ENCODE assay signal across 23 cellular contexts in the genomic region with DNA sequence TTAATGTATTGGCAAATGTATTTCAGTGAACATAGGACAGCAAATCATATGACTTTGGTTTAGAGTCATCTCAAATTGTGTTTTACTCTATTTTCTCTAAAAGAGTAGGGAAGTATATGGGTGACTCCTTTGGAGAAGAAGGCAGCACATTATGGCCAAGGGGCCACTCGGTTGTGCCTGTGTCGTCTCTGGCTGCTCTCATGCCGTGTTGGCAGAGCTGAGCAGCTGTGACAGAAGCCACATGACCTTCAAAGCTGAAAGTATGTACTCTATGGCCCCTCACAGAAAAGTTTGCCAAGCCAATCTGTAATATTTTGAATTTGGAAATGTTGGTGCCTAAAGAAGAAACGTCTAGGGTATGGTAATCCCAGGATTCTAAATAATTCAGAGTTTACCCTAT. TPM values are rescaled to one million over a fixed set of nuclear protein-coding genes. Genes with fewer than 3 reads are reported as not detected.
DNase-seq lines count a peak whose midpoint lies in the region; ATAC-seq, FAIRE-seq and TF ChIP-seq lines count a peak whose summit lies in the region.
"Had no signal": no experiment of that assay in that cellular context is flagged by ENCODE, and none has a peak within 500 bp of the region (broad histone marks: within the 10 kb centered on the region; RNA-seq: fewer than 3 reads in every experiment).

No MANE protein-coding gene starts in this region.

- no peaks in the 10 kb centered on the region for H3K27me3 Mint-ChIP-seq in CD4-positive, alpha-beta T cell
- H3K27me3 Mint-ChIP-seq in naive thymus-derived CD4-positive, alpha-beta T cell, result no peaks in the 10 kb centered on the region
- H3K27me3 Mint-ChIP-seq in MCF 10A (ENCODE audit: insufficient read depth, unreplicated experiment), result no peaks in the 10 kb centered on the region
- H3K27me3 Mint-ChIP-seq: central memory CD8-positive, alpha-beta T cell; T-cell had no signal

- H3K27ac ChIP-seq in CD4-positive, alpha-beta T cell (ENCODE audit: low read depth, low read length), result no peak overlapping the region
- H3K27ac ChIP-seq in naive thymus-derived CD4-positive, alpha-beta T cell (ENCODE audit: low read depth, low read length), result no peak overlapping the region
- H3K27ac ChIP-seq: HL-60 had no signal

- no peak for TF ChIP-seq CTCF in CD4-positive, alpha-beta T cell (IDR thresholded peaks at IDR 0.05)
- TF ChIP-seq CTCF in omental fat pad (IDR thresholded peaks at IDR 0.05) (no peak), MCF 10A (IDR thresholded peaks at IDR 0.05; ENCODE audit: unreplicated experiment) (no peak)

- intact Hi-C loops in CD4-positive, alpha-beta T cell (cut with DNase I, micrococcal nuclease), result no loop called here
- intact Hi-C loops in naive thymus-derived CD4-positive, alpha-beta T cell (cut with micrococcal nuclease), result loop anchor here (5.0 kb wide), 2 partner anchors 45 to 100 kb away; no protein-coding TSS in a partner anchor
- intact Hi-C loops in MCF 10A (cut with micrococcal nuclease), result loop anchor here (10.0 kb wide), 1 partner anchor 47 kb away; the partner anchor contains the start of gene TASOR2

- H3K4me1 Mint-ChIP-seq in CD4-positive, alpha-beta T cell (ENCODE audit: low read depth), result peaks cover 15% of the 10 kb centered on the region
- H3K4me1 Mint-ChIP-seq in naive thymus-derived CD4-positive, alpha-beta T cell, result peaks cover 8 to 35% (median 23%) of the 10 kb centered on the region in 7 donors
- no peaks in the 10 kb centered on the region for H3K4me1 Mint-ChIP-seq in MCF 10A (ENCODE audit: insufficient read depth, unreplicated experiment)

- no TSS peak for BruUV-seq in MCF 10A (replicated peaks; lab: Mats Ljungman, UMichigan)

- no peaks in the 10 kb centered on the region for H3K9me3 ChIP-seq in CD4-positive, alpha-beta T cell (ENCODE audit: control insufficient read depth, low read length)
- no peaks in the 10 kb centered on the region for H3K9me3 ChIP-seq in naive thymus-derived CD4-positive, alpha-beta T cell (ENCODE audit: control insufficient read depth in 2 of 3, low read length in 3 of 3)

- ATAC-seq in CD4-positive, alpha-beta T cell (ENCODE audit: poor library complexity), result no peak
- ATAC-seq in naive thymus-derived CD4-positive, alpha-beta T cell, result no peak
- no peak for ATAC-seq in omental fat pad (ENCODE audit: low FRiP score)
- ATAC-seq: T-cell had no signal

- DNase-seq in CD4-positive, alpha-beta T cell, result no peak
- no peak for DNase-seq in GM12892 (ENCODE audit: insufficient read length)
- peak; percentile 16 for DNase-seq in globus pallidus (ENCODE audit: low spot score)
- DNase-seq in naive thymus-derived CD4-positive, alpha-beta T cell, result no peak
- no peak for DNase-seq in omental fat pad (ENCODE audit: low spot score)
- DNase-seq in MCF 10A (ENCODE audit: unreplicated experiment), result no peak
- no peak for DNase-seq in ecto neural progenitor cell (ENCODE audit: low spot score)
- DNase-seq: dermis blood vessel endothelial cell; hippocampal formation; NCI-H146; NCI-H2107; NCI-H446; NCI-H774; occipital lobe; stimulated activated CD4-positive, alpha-beta T cell treated with anti-CD3 and anti-CD28 coated beads, Interleukin-2, amount 100 ng/mL, for 24 hours; T-cell; trophoblast cell had no signal

- H3K27me3 ChIP-seq in CD4-positive, alpha-beta T cell (ENCODE audit: control insufficient read depth, insufficient read depth, low read length), result no peaks in the 10 kb centered on the region
- H3K27me3 ChIP-seq in naive thymus-derived CD4-positive, alpha-beta T cell (ENCODE audit: control insufficient read depth in 2 of 2, insufficient read depth in 2 of 2, low read length in 2 of 2), result no peaks in the 10 kb centered on the region

- CTCF ChIA-PET in CD4-positive, alpha-beta T cell (lab: Charles Lee), result no interaction called here
- CTCF ChIA-PET in naive thymus-derived CD4-positive, alpha-beta T cell (lab: Charles Lee), result interaction anchor here (0.7 kb wide), 1 partner anchor 11 kb away, joined by 4 read pairs; no protein-coding TSS in a partner anchor
- CTCF ChIA-PET in MCF 10A (lab: Yijun Ruan, JAX), result no interaction called here

- no peak overlapping the region for H3K4me3 ChIP-seq in naive thymus-derived CD4-positive, alpha-beta T cell (ENCODE audit: low read length)

- H3K36me3 Mint-ChIP-seq in CD4-positive, alpha-beta T cell (ENCODE audit: low read depth), result peaks cover 78% of the 10 kb centered on the region
- peaks cover 4 to 48% (median 30%) of the 10 kb centered on the region in 5 donors for H3K36me3 Mint-ChIP-seq in naive thymus-derived CD4-positive, alpha-beta T cell
- peaks cover 76% of the 10 kb centered on the region for H3K36me3 Mint-ChIP-seq in MCF 10A (ENCODE audit: insufficient read depth, unreplicated experiment)

- peak overlapping the region; percentile 48 for H3K27ac Mint-ChIP-seq in CD4-positive, alpha-beta T cell
- H3K27ac Mint-ChIP-seq in naive thymus-derived CD4-positive, alpha-beta T cell, result peak overlapping the region in 5 of 9 donors; percentile 6 to 48 (median 12)
- H3K27ac Mint-ChIP-seq in MCF 10A (ENCODE audit: low read depth, unreplicated experiment), result no peak overlapping the region

- H3K9me3 Mint-ChIP-seq in CD4-positive, alpha-beta T cell, result no peaks in the 10 kb centered on the region
- no peaks in the 10 kb centered on the region for H3K9me3 Mint-ChIP-seq in naive thymus-derived CD4-positive, alpha-beta T cell
- no peaks in the 10 kb centered on the region for H3K9me3 Mint-ChIP-seq in MCF 10A (ENCODE audit: unreplicated experiment)
- H3K9me3 Mint-ChIP-seq: activated naive CD4-positive, alpha-beta T cell treated with anti-CD3 and anti-CD28 coated beads, Interleukin-2, amount 50 U/mL, for 72 hours; CD14-positive monocyte; central memory CD8-positive, alpha-beta T cell; T-cell had no signal

- peaks cover 0 to 49% (median 13%) of the 10 kb centered on the region in 3 experiments for H3K36me3 ChIP-seq in naive thymus-derived CD4-positive, alpha-beta T cell (ENCODE audit: control insufficient read depth in 2 of 3, insufficient read depth in 3 of 3, low read length in 3 of 3)

- no peak for TF ChIP-seq POLR2A in GM12892 (IDR thresholded peaks at IDR 0.05; ENCODE audit: low read depth, low read length)

- peak; percentile 48 for FAIRE-seq in GM12892 (lab: Jason Lieb, UNC)
- FAIRE-seq: astrocyte, frontal cortex had no signal

- no peaks in the 10 kb centered on the region for H3K4me1 ChIP-seq in naive thymus-derived CD4-positive, alpha-beta T cell (ENCODE audit: control insufficient read depth in 2 of 2, insufficient read depth in 2 of 2, low read length in 2 of 2)

- POLR2A ChIA-PET in CD4-positive, alpha-beta T cell (lab: Charles Lee), result no interaction called here
- POLR2A ChIA-PET in naive thymus-derived CD4-positive, alpha-beta T cell (lab: Charles Lee), result interaction anchor here (1.0 kb wide), 1 partner anchor 20 kb away, joined by 3 read pairs; no protein-coding TSS in a partner anchor
- POLR2A ChIA-PET in MCF 10A (lab: Yijun Ruan, JAX), result no interaction called here

- H3K4me3 Mint-ChIP-seq in CD4-positive, alpha-beta T cell, result no peak overlapping the region
- no peak overlapping the region for H3K4me3 Mint-ChIP-seq in naive thymus-derived CD4-positive, alpha-beta T cell
- H3K4me3 Mint-ChIP-seq in MCF 10A (ENCODE audit: unreplicated experiment), result no peak overlapping the region
- H3K4me3 Mint-ChIP-seq: CD14-positive monocyte; central memory CD8-positive, alpha-beta T cell; T-cell had no signal

RNA-seq across cellular contexts. Expression of gene TASOR2, which starts 47.5 kb away (rescaled TPM):
- 10 to 100 TPM; 50.0 to 51.0 TPM for total RNA-seq in CD4-positive, alpha-beta T cell
- 23.2 TPM for polyA plus RNA-seq in GM12892 (2012; ENCODE audit: missing spikeins)
- 10 to 100 TPM; 55.0 to 86.5 (median 62.1) TPM for total RNA-seq in naive thymus-derived CD4-positive, alpha-beta T cell
- 10 to 100 TPM; 14.7 to 18.1 TPM for polyA plus RNA-seq in naive thymus-derived CD4-positive, alpha-beta T cell
- total RNA-seq in omental fat pad (100 to 1,000 TPM in 1 of 4 donors, 10 to 100 TPM in 3; 54.5 to 185 (median 81.9) TPM), MCF 10A (2022) (93.4 and 123 TPM in 2 replicates)

Comparison
In these comparisons a context has a peak if more than half of its experiments do, and no peak if none do; other contexts are left out.
1. intact Hi-C loops: an anchor here in naive thymus-derived CD4-positive, alpha-beta T cell (5.0 kb wide) and MCF 10A (10.0 kb wide); none called in CD4-positive, alpha-beta T cell.